In the genomic region with DNA sequence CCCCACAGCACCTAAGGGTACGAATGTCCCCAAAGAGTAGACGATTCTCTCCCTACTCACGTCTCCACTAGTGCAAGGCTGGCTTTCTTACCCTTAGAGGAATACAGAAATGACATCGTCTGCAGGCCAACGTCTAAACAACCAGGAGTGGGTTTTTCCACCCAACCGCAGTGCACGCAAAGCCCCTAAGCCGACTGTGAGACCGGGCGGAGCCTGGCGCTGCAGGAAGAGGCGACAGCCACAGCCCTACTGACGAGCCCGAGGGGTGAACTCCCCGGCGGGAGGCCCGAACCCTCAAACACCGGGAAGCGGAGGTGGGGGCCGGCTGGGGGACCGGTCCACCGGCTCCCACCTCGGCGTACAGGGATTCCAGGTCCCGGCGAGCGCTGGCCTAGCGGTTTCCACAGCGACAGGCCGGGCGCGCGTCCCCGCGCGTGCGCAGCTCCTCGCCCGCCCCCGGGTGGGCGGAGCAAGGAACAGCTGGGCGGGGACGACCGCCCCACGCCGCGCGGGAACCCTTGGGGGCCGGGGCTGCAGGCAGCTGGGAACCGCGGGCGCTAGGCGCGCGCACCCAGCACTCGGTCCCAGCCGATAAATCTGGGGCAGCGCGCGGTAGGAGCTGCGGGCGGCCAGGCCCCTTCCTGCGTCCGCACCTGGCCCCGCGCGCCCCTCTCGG, we compare ENCODE assay signal across 8 cellular contexts. TPM values are rescaled to one million over a fixed set of nuclear protein-coding genes. Genes with fewer than 3 reads are reported as not detected.
DNase-seq lines count a peak whose midpoint lies in the region; ATAC-seq, FAIRE-seq and TF ChIP-seq lines count a peak whose summit lies in the region.

A gene with protein sequence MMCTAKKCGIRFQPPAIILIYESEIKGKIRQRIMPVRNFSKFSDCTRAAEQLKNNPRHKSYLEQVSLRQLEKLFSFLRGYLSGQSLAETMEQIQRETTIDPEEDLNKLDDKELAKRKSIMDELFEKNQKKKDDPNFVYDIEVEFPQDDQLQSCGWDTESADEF (minus strand): TSS at position 413 of the 676 bp plus-strand sequence. CDS start 3,593 bp downstream, outside the sequence.
A gene (plus strand): TSS at position 540 of the 676 bp plus-strand sequence.

- H3K9me3 Mint-ChIP-seq in activated T-helper 17 cell treated with anti-CD3 and anti-CD28 coated beads, Interleukin-2, amount 50 U/mL, for 72 hours = no peaks in the 10 kb centered on the region
- no peaks in the 10 kb centered on the region for H3K9me3 Mint-ChIP-seq in nephron

- H2AFZ ChIP-seq in Karpas-422 (ENCODE audit: low read length) = peak within 1 kb of the TSS; percentile 100

- peaks cover 7% of the 10 kb centered on the region for H3F3A ChIP-seq in DOHH2 (ENCODE audit: control insufficient read depth, insufficient read depth)

- H3K27me3 Mint-ChIP-seq in activated T-helper 17 cell treated with anti-CD3 and anti-CD28 coated beads, Interleukin-2, amount 50 U/mL, for 72 hours = no peaks in the 10 kb centered on the region
- no peaks in the 10 kb centered on the region for H3K27me3 Mint-ChIP-seq in nephron (ENCODE audit: low read depth)

- H3K9me2 ChIP-seq in DOHH2 (replicated peaks; ENCODE audit: control insufficient read depth, low read length) (no peaks in the 10 kb centered on the region), Karpas-422 (replicated peaks; ENCODE audit: insufficient read depth, low read length) (no peaks in the 10 kb centered on the region)

- H3K4me1 ChIP-seq in DOHH2 (ENCODE audit: control insufficient read depth, low read length) = peaks cover 17% of the 10 kb centered on the region
- peaks cover 30% of the 10 kb centered on the region for H3K4me1 ChIP-seq in Karpas-422 (ENCODE audit: low read length)

- H3K9me3 ChIP-seq in DOHH2 (ENCODE audit: control insufficient read depth, insufficient read depth, low read length) (no peaks in the 10 kb centered on the region), Karpas-422 (ENCODE audit: low read length) (no peaks in the 10 kb centered on the region)

- no peak for TF ChIP-seq CTCF in DOHH2 (IDR thresholded peaks at IDR 0.05; ENCODE audit: low read depth, low read length, poor library complexity, severe bottlenecking)
- no peak for TF ChIP-seq CTCF in nephron (IDR thresholded peaks at IDR 0.05; ENCODE audit: unreplicated experiment in 3 of 3)

- ATAC-seq in GM21825 (IDR thresholded peaks at IDR 0.05; ENCODE audit: unreplicated experiment) = peak; percentile 71
- ATAC-seq in activated T-helper 17 cell treated with anti-CD3 and anti-CD28 coated beads, Interleukin-2, amount 50 U/mL, for 72 hours (replicated peaks) = peak; percentile 86
- peak; percentile 90 for ATAC-seq in stimulated activated naive CD8-positive, alpha-beta T cell treated with anti-CD3 and anti-CD28 coated beads, Interleukin-15, Interleukin-2, amounts not matched to agents 100 U/mL and 50 U/mL, for 24 hours

- H3K27ac Mint-ChIP-seq in activated T-helper 17 cell treated with anti-CD3 and anti-CD28 coated beads, Interleukin-2, amount 50 U/mL, for 72 hours = peak within 1 kb of the TSS; percentile 94
- peak within 1 kb of the TSS; percentile 96 to 99 (median 97) for H3K27ac Mint-ChIP-seq in nephron

- H3K27me3 ChIP-seq in DOHH2 (ENCODE audit: control insufficient read depth, low read length) = no peaks in the 10 kb centered on the region
- H3K27me3 ChIP-seq in Karpas-422 (ENCODE audit: low read length) = no peaks in the 10 kb centered on the region

- H3K4me2 ChIP-seq in DOHH2 (ENCODE audit: low read length) (peak within 1 kb of the TSS; percentile 75), Karpas-422 (ENCODE audit: low read depth, low read length, poor library complexity, severe bottlenecking) (peak within 1 kb of the TSS; percentile 100)

- H3K27ac ChIP-seq in DOHH2 (ENCODE audit: low read depth, low read length) = peak within 1 kb of the TSS; percentile 63
- H3K27ac ChIP-seq in Karpas-422 (ENCODE audit: low read length) = peak within 1 kb of the TSS; percentile 50

- H3K4me3 ChIP-seq in DOHH2 (ENCODE audit: low read length) = peak within 1 kb of the TSS; percentile 82
- peak within 1 kb of the TSS; percentile 84 for H3K4me3 ChIP-seq in Karpas-422 (ENCODE audit: low read length)

- peak within 1 kb of the TSS; percentile 83 for H3K9ac ChIP-seq in Karpas-422 (ENCODE audit: low read length)

- FAIRE-seq in RCC 7860 (lab: Jason Lieb, UNC) = no peak

- peaks cover 21% of the 10 kb centered on the region for H3K79me2 ChIP-seq in DOHH2 (ENCODE audit: control insufficient read depth, low read length)
- peaks cover 38% of the 10 kb centered on the region for H3K79me2 ChIP-seq in Karpas-422 (ENCODE audit: low read length)

- DNase-seq in Karpas-422 (peak; percentile 97), RCC 7860 (ENCODE audit: low spot score) (peak; percentile 70), fibroblast of peridontal ligament (ENCODE audit: extremely low read depth) (peak; percentile 74)
- peak; percentile 89 for DNase-seq in stimulated activated naive CD8-positive, alpha-beta T cell treated with anti-CD3 and anti-CD28 coated beads, Interleukin-15, Interleukin-2, amounts not matched to agents 100 U/mL and 50 U/mL, for 24 hours

- H4K20me1 ChIP-seq in DOHH2 (ENCODE audit: control insufficient read depth, insufficient read depth, low read depth, low read length) (no peaks in the 10 kb centered on the region), Karpas-422 (ENCODE audit: insufficient read depth, low read depth, low read length) (no peaks in the 10 kb centered on the region)

- peak within 1 kb of the TSS; percentile 90 for H3K4me3 Mint-ChIP-seq in activated T-helper 17 cell treated with anti-CD3 and anti-CD28 coated beads, Interleukin-2, amount 50 U/mL, for 72 hours
- peak within 1 kb of the TSS; percentile 92 to 97 (median 95) for H3K4me3 Mint-ChIP-seq in nephron

- no peaks in the 10 kb centered on the region for H3K36me3 Mint-ChIP-seq in activated T-helper 17 cell treated with anti-CD3 and anti-CD28 coated beads, Interleukin-2, amount 50 U/mL, for 72 hours (ENCODE audit: low read depth)
- no peaks in the 10 kb centered on the region for H3K36me3 Mint-ChIP-seq in nephron (ENCODE audit: low read depth)

- peaks cover 17% of the 10 kb centered on the region for H3K4me1 Mint-ChIP-seq in activated T-helper 17 cell treated with anti-CD3 and anti-CD28 coated beads, Interleukin-2, amount 50 U/mL, for 72 hours
- H3K4me1 Mint-ChIP-seq in nephron = peaks cover 13% of the 10 kb centered on the region

- H3K36me3 ChIP-seq in DOHH2 (ENCODE audit: control insufficient read depth, low read length) (no peaks in the 10 kb centered on the region), Karpas-422 (ENCODE audit: insufficient read depth, low read length) (no peaks in the 10 kb centered on the region)

RNA-seq across cellular contexts. Expression of the first gene that starts in this region (rescaled TPM):
- total RNA-seq in Karpas-422 (2014; rRNA removed; shearing (Covaris generic); ENCODE audit: low replicate concordance) = 2.6 and 4.0 TPM in 2 replicates
- 1 to 10 TPM; 3.7 to 4.5 TPM for total RNA-seq in activated T-helper 17 cell treated with anti-CD3 and anti-CD28 coated beads, Interleukin-2, amount 50 U/mL, for 72 hours

RNA-seq across cellular contexts. Expression of the second gene that starts in this region (rescaled TPM):
- total RNA-seq in Karpas-422 (2014; rRNA removed; shearing (Covaris generic); ENCODE audit: low replicate concordance) = 51.3 and 55.6 TPM in 2 replicates
- 10 to 100 TPM; 38.6 to 52.8 TPM for total RNA-seq in activated T-helper 17 cell treated with anti-CD3 and anti-CD28 coated beads, Interleukin-2, amount 50 U/mL, for 72 hours

Comparison
In these comparisons a context has a peak if more than half of its experiments do, and no peak if none do; other contexts are left out.
1. Peak in every context shown above with its lines: DNase-seq, ATAC-seq, H3K4me3 ChIP-seq and H3K27ac ChIP-seq.